In genomic region chr2:196926562-196927317, GRCh38 we compare ENCODE assay signal across 8 cellular contexts. TPM values are rescaled to one million over a fixed set of nuclear protein-coding genes. Genes with fewer than 3 reads are reported as not detected.
DNase-seq lines count a peak whose midpoint lies in the region; ATAC-seq and TF ChIP-seq lines count a peak whose summit lies in the region.

Gene PGAP1 (minus strand): TSS chr2:196926707. CDS start chr2:196926616, 91 bp downstream.

- no peaks in the 10 kb centered on the region for H3K27me3 Mint-ChIP-seq in T-helper 1 cell treated with Interleukin-12 subunit alpha and Interleukin-12 subunit beta and Interleukin-4 antibody, amounts not matched to agents 30 μg/mL and 1 μg/mL, for 36 hours (ENCODE audit: low read depth)

- whole genome bisulfite sequencing in right cardiac atrium, result under 1% methylated on average over 61 of the region's 61 CpGs

- peak within 1 kb of the TSS; percentile 84 for H3K27ac ChIP-seq in angular gyrus (ENCODE audit: low read depth, low read length)
- peak within 1 kb of the TSS; percentile 63 for H3K27ac ChIP-seq in right cardiac atrium (ENCODE audit: low read length)
- peak within 1 kb of the TSS; percentile 96 for H3K27ac ChIP-seq in uterus

- no peaks in the 10 kb centered on the region for H3K9me3 Mint-ChIP-seq in T-helper 1 cell treated with Interleukin-12 subunit alpha and Interleukin-12 subunit beta and Interleukin-4 antibody, amounts not matched to agents 30 μg/mL and 1 μg/mL, for 36 hours

- no peaks in the 10 kb centered on the region for H3K27me3 ChIP-seq in right cardiac atrium (ENCODE audit: control insufficient read depth, insufficient read depth)
- no peaks in the 10 kb centered on the region for H3K27me3 ChIP-seq in uterus

- H3K4me3 ChIP-seq in right cardiac atrium (ENCODE audit: low read length), result peak within 1 kb of the TSS; percentile 80
- H3K4me3 ChIP-seq in uterus, result peak within 1 kb of the TSS; percentile 77 to 83

- H3K4me1 ChIP-seq in right cardiac atrium (ENCODE audit: control insufficient read depth, insufficient read depth, low read length) (no peaks in the 10 kb centered on the region), uterus (peaks cover 0 to 7% of the 10 kb centered on the region in 2 donors)

- no peak for TF ChIP-seq CTCF in uterus (IDR thresholded peaks at IDR 0.05)

- DNase-seq in NCI-H146 treated with DMSO at 0.1 percent for 48 hours (lab: John Stamatoyannopoulos, UW; ENCODE audit: unreplicated experiment) (peak; percentile 90), right cardiac atrium (peak; percentile 92 to 97 (median 97)), pulmonary artery endothelial cell (ENCODE audit: low read depth, low spot score) (peak; percentile 66), uterus (peak; percentile 85 to 92)

- peaks cover 7% of the 10 kb centered on the region for H3K36me3 Mint-ChIP-seq in T-helper 1 cell treated with Interleukin-12 subunit alpha and Interleukin-12 subunit beta and Interleukin-4 antibody, amounts not matched to agents 30 μg/mL and 1 μg/mL, for 36 hours (ENCODE audit: low read depth)

- H3K9me3 ChIP-seq in right cardiac atrium (ENCODE audit: control insufficient read depth, low read length), result no peaks in the 10 kb centered on the region
- H3K9me3 ChIP-seq in uterus, result no peaks in the 10 kb centered on the region

- TF ChIP-seq POLR2A in uterus (IDR thresholded peaks at IDR 0.05), result peak; percentile 64 to 83

- intact Hi-C loops in right cardiac atrium (cut with DNase I) (no loop called here), uterus (cut with DNase I; ENCODE audit: low total_unique reads) (loop anchor here (5.0 kb wide), 1 partner anchor 61 kb away; no protein-coding TSS in a partner anchor)

- peaks cover 31% of the 10 kb centered on the region for H3K4me1 Mint-ChIP-seq in T-helper 1 cell treated with Interleukin-12 subunit alpha and Interleukin-12 subunit beta and Interleukin-4 antibody, amounts not matched to agents 30 μg/mL and 1 μg/mL, for 36 hours (ENCODE audit: low read depth)

- peak within 1 kb of the TSS; percentile 98 for H3K4me3 Mint-ChIP-seq in T-helper 1 cell treated with Interleukin-12 subunit alpha and Interleukin-12 subunit beta and Interleukin-4 antibody, amounts not matched to agents 30 μg/mL and 1 μg/mL, for 36 hours

- peak; percentile 90 for ATAC-seq in GM18498 (IDR thresholded peaks at IDR 0.05; ENCODE audit: unreplicated experiment)
- ATAC-seq in HG02884 (IDR thresholded peaks at IDR 0.05; ENCODE audit: unreplicated experiment), result peak; percentile 82
- peak; percentile 99 for ATAC-seq in right cardiac atrium

- H3K36me3 ChIP-seq in uterus, result no peaks in the 10 kb centered on the region

- peak within 1 kb of the TSS; percentile 96 for H3K27ac Mint-ChIP-seq in T-helper 1 cell treated with Interleukin-12 subunit alpha and Interleukin-12 subunit beta and Interleukin-4 antibody, amounts not matched to agents 30 μg/mL and 1 μg/mL, for 36 hours

RNA-seq across cellular contexts. Expression of gene PGAP1, which starts in this region (rescaled TPM):
- total RNA-seq in right cardiac atrium (10 to 100 TPM; 10.3 to 12.5 (median 10.9) TPM), pulmonary artery endothelial cell (9.3 and 10.4 TPM in 2 replicates), uterus (10 to 100 TPM; 19.4 to 76.3 (median 23.7) TPM)
- 2.2 TPM for polyA plus RNA-seq in right cardiac atrium

Comparison
In these comparisons a context has a peak if more than half of its experiments do, and no peak if none do; other contexts are left out.
1. Peak in every context shown above with its lines: DNase-seq, ATAC-seq, H3K4me3 ChIP-seq and H3K27ac ChIP-seq.